Comparison of ENCODE assay signal across 1 cellular context in genomic region chr6:89375902-89376301, GRCh38.
TF ChIP-seq lines count a peak whose summit lies in the region.

No MANE protein-coding gene starts in this region.

TF ChIP-seq in HepG2, 621 proteins besides CTCF, POLR2A, EP300 and RAD21:
- TF ChIP-seq RERE (CRISPR knock-in tag; IDR thresholded peaks at IDR 0.05; ENCODE audit: low read depth): no peak
- no peak for TF ChIP-seq ZNF256 (CRISPR knock-in tag; conservative IDR thresholded peaks at IDR 0.05)
- no peak for TF ChIP-seq LRRFIP1 (CRISPR knock-in tag; conservative IDR thresholded peaks at IDR 0.05)
- no peak for TF ChIP-seq CSRNP2 (CRISPR knock-in tag; conservative IDR thresholded peaks at IDR 0.05; ENCODE audit: low read depth)
- no peak for TF ChIP-seq ZNF567 (CRISPR knock-in tag; IDR thresholded peaks at IDR 0.05; ENCODE audit: borderline replicate concordance)
- TF ChIP-seq STAT6 (CRISPR knock-in tag; IDR thresholded peaks at IDR 0.05; ENCODE audit: borderline replicate concordance): no peak
